ENCODE assay signal across 8 cellular contexts in genomic region chr7:98802088-98802780, GRCh38.
DNase-seq lines count a peak whose midpoint lies in the region; ATAC-seq, FAIRE-seq and TF ChIP-seq lines count a peak whose summit lies in the region.

No MANE protein-coding gene starts in this region.

- no peak overlapping the region for H2BK5ac ChIP-seq in neuronal stem cell (ENCODE audit: low read length)

- H3K18ac ChIP-seq in neuronal stem cell (ENCODE audit: low read length) = peak overlapping the region; percentile 52

- H3K4me1 ChIP-seq in neuronal stem cell (ENCODE audit: control insufficient read depth in 2 of 2, insufficient read depth in 1 of 2, low read depth in 1 of 2, low read length in 2 of 2) = peaks cover 8 to 10% of the 10 kb centered on the region in 2 donors

- H3K36me3 ChIP-seq in neuronal stem cell (replicated peaks in 1 of 2; ENCODE audit: control insufficient read depth in 2 of 2, insufficient read depth in 2 of 2, low read length in 2 of 2) = no peaks in the 10 kb centered on the region

- no peak overlapping the region for H3K14ac ChIP-seq in neuronal stem cell (ENCODE audit: low read length)

- peak; percentile 65 for DNase-seq in NCI-H774 (lab: John Stamatoyannopoulos, UW)
- peak; percentile 37 for DNase-seq in dedifferentiated amniotic fluid mesenchymal stem cell (ENCODE audit: extremely low spot score)
- DNase-seq in neuronal stem cell (ENCODE audit: low spot score) = peak; percentile 55
- DNase-seq in D721Med (ENCODE audit: insufficient read length, low spot score) = no peak
- DNase-seq in activated CD4-positive, alpha-beta T cell treated with anti-CD3 and anti-CD28 coated beads for 4 hours = no peak

- H3K9me3 ChIP-seq in neuronal stem cell (replicated peaks in 1 of 2; ENCODE audit: control insufficient read depth in 2 of 2, insufficient read depth in 1 of 2, low read depth in 1 of 2, low read length in 2 of 2) = peaks cover 0 to 3% of the 10 kb centered on the region in 2 donors

- H3K23ac ChIP-seq in neuronal stem cell (ENCODE audit: low read depth, low read length, poor library complexity) = peak overlapping the region; percentile 10

- peak overlapping the region; percentile 52 for H2BK15ac ChIP-seq in neuronal stem cell (ENCODE audit: low read length)

- WGBS in neuronal stem cell (ENCODE audit: extremely low coverage in 2 of 2, insufficient read length in 2 of 2, insufficient replicate concordance in 1 of 2), 2 donors = no CpG with 5 or more reads among the region's 7 CpGs

- H2AFZ ChIP-seq in neuronal stem cell (ENCODE audit: low read length) = peak overlapping the region; percentile 60

- no peak overlapping the region for H4K91ac ChIP-seq in neuronal stem cell (ENCODE audit: low read depth, low read length, poor library complexity)

- H3K79me1 ChIP-seq in neuronal stem cell (ENCODE audit: low read depth, low read length) = no peaks in the 10 kb centered on the region

- H3K4ac ChIP-seq in neuronal stem cell (ENCODE audit: low read length) = no peak overlapping the region

- H3K27ac ChIP-seq in neuronal stem cell (replicated peaks; ENCODE audit: low read length) = no peak overlapping the region

- FAIRE-seq in D721Med (lab: Jason Lieb, UNC) = no peak

- H3K4me3 ChIP-seq in neuronal stem cell (ENCODE audit: low read length in 2 of 2) = no peak overlapping the region

- no peak overlapping the region for H3K4me2 ChIP-seq in neuronal stem cell (ENCODE audit: insufficient read depth, low read length, poor library complexity, severe bottlenecking)

- no peaks in the 10 kb centered on the region for H3K27me3 ChIP-seq in neuronal stem cell (ENCODE audit: control insufficient read depth in 3 of 3, insufficient read depth in 3 of 3, low read depth in 1 of 3, low read length in 3 of 3)

- H2AK5ac ChIP-seq in neuronal stem cell (ENCODE audit: low read depth, low read length) = peak overlapping the region; percentile 9

- H3K9ac ChIP-seq in neuronal stem cell (ENCODE audit: low read depth, low read length, poor library complexity) = no peak overlapping the region

- TF ChIP-seq CTCF in D721Med (IDR thresholded peaks at IDR 0.05; ENCODE audit: insufficient read depth, missing control alignments) = no peak

- H2BK120ac ChIP-seq in neuronal stem cell (ENCODE audit: low read depth, low read length) = no peak overlapping the region

- H4K8ac ChIP-seq in neuronal stem cell (ENCODE audit: low read depth, low read length) = no peak overlapping the region

- no peak overlapping the region for H2BK12ac ChIP-seq in neuronal stem cell (ENCODE audit: low read length)

- ATAC-seq in GM18498 (IDR thresholded peaks at IDR 0.05; ENCODE audit: unreplicated experiment) (peak; percentile 91), GM21423 (IDR thresholded peaks at IDR 0.05; ENCODE audit: unreplicated experiment) (peak; percentile 87), HG03457 (IDR thresholded peaks at IDR 0.05; ENCODE audit: unreplicated experiment) (peak; percentile 90)

Comparison
In these comparisons a context has a peak if more than half of its experiments do, and no peak if none do; other contexts are left out.
1. DNase-seq: peak in NCI-H774 (single experiment), dedifferentiated amniotic fluid mesenchymal stem cell (single experiment) and neuronal stem cell (single experiment); none in D721Med (single experiment) and activated CD4-positive, alpha-beta T cell treated with anti-CD3 and anti-CD28 coated beads for 4 hours (0 of 2).
2. Peak in every context shown above with its lines, with median percentiles within 50 percentile points of each other: ATAC-seq.